In the genomic region with DNA sequence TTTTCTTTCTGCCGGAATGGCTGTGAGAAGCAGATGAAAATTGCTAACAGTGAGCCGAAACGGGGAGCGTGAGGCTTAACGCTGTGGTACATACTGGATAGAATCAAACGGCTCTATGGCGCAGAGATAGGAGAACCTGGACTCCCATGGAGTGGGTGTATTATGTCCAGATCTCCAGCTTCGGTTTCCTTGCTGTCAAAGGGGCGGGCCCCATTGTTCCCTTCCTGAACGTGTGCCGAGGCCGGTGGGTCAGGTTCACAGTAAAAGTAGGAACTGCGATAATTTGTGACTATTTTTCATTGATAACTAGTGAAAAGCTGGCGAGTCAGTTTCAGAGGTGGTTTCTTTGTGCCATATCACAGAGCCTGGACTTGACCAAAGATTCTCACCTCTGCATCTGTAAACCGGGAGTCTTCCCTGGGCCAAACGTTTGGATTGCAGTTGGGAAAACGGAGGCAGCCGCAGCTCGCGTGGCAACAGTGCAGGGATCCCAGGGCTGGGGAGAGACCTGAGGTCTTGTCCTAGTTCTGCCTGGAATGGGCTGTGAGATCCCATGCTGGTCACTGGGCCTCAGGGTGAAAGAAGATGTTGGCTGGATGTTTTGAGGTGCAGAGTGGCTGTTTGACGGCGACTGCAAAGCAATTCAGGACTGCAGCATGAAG, we compare ENCODE assay signal across 8 cellular contexts. TPM values are rescaled to one million over a fixed set of nuclear protein-coding genes. Genes with fewer than 3 reads are reported as not detected.
DNase-seq lines count a peak whose midpoint lies in the region; ATAC-seq and TF ChIP-seq lines count a peak whose summit lies in the region.

No MANE protein-coding gene starts in this region.

- no peaks in the 10 kb centered on the region for H3K4me1 ChIP-seq in H9 (ENCODE audit: insufficient read depth, low read length)

- TF ChIP-seq CTCF in H9 (conservative IDR thresholded peaks at IDR 0.05) = no peak
- TF ChIP-seq CTCF in foreskin fibroblast (IDR thresholded peaks at IDR 0.05; ENCODE audit: low read depth, low read length) = no peak

- peaks cover 7% of the 10 kb centered on the region for H3K79me1 ChIP-seq in H9 (ENCODE audit: insufficient read depth, low read depth, low read length, poor library complexity, severe bottlenecking)

- H3K18ac ChIP-seq in H9 (ENCODE audit: insufficient read length, low read depth, low read length) = peak overlapping the region; percentile 71

- H3K56ac ChIP-seq in H9 (ENCODE audit: insufficient read length, low read depth, low read length) = no peak overlapping the region

- no peaks in the 10 kb centered on the region for H3K9me3 ChIP-seq in H9 (ENCODE audit: control insufficient read depth, low read depth, low read length)

- H3K23me2 ChIP-seq in H9 (ENCODE audit: insufficient read length, low read depth, low read length, poor library complexity, severe bottlenecking) = peaks cover 4% of the 10 kb centered on the region

- CTCF ChIA-PET in T-cell (lab: Charles Lee) = interaction anchor here in 1 of 2 donors (1.4 to 3.0 kb wide), 4 partner anchors 11 to 86 kb away, joined by 4 to 139 read pairs (median 10); a partner anchor contains a TSS

- peaks cover 16% of the 10 kb centered on the region; the same call in 1 of the 2 replicates for H3K79me2 ChIP-seq in H9 (ENCODE audit: insufficient read depth, low read length)

- H2AFZ ChIP-seq in H9 (ENCODE audit: low read length) = no peak overlapping the region

- peak overlapping the region; percentile 100 for H3K4me2 ChIP-seq in H9 (ENCODE audit: insufficient read depth, insufficient read length, low read length)

- H4K91ac ChIP-seq in H9 (ENCODE audit: insufficient read length, low read depth, low read length) = no peak overlapping the region

- no peak overlapping the region for H2BK120ac ChIP-seq in H9 (ENCODE audit: low read depth, low read length, poor library complexity, severe bottlenecking)

- H3K9ac ChIP-seq in H9 (ENCODE audit: extremely low read depth, insufficient read length, low read length) = peak overlapping the region; percentile 99

- H3K27me3 ChIP-seq in H9 (ENCODE audit: insufficient read depth, low read length) = no peaks in the 10 kb centered on the region

- H3K36me3 Mint-ChIP-seq in H9 (ENCODE audit: insufficient read depth in 1 of 3, low read depth in 3 of 3) (peaks cover 40 to 60% (median 50%) of the 10 kb centered on the region in 3 experiments), T-cell (peaks cover 25% of the 10 kb centered on the region)

- no peaks in the 10 kb centered on the region for H4K20me1 ChIP-seq in H9 (ENCODE audit: control insufficient read depth, insufficient read depth, insufficient read length)

- no peak overlapping the region for H4K5ac ChIP-seq in H9 (ENCODE audit: insufficient read length, low read depth, low read length)

- peak overlapping the region; percentile 81 to 98 for H3K4me3 ChIP-seq in foreskin fibroblast (ENCODE audit: low read depth in 1 of 2, low read length in 2 of 2)
- H3K4me3 ChIP-seq in skeletal muscle cell (ENCODE audit: low read depth, low read length) = peak overlapping the region; percentile 100

- peak overlapping the region; percentile 91 for H3K14ac ChIP-seq in H9 (ENCODE audit: insufficient read depth, low read length)

- no peak overlapping the region for H2AK5ac ChIP-seq in H9 (ENCODE audit: insufficient read length, low read length)

- H3K4me3 Mint-ChIP-seq in H9 = peak overlapping the region; percentile 99 to 100
- H3K4me3 Mint-ChIP-seq in T-cell = peak overlapping the region; percentile 88 to 100 (median 90)

- POLR2A ChIA-PET in T-cell (lab: Charles Lee) = interaction anchor here in 1 of 2 donors (0.6 kb wide), 1 partner anchor 16 kb away, joined by 6 read pairs; no protein-coding TSS in a partner anchor

- peak overlapping the region; percentile 13; the same call in 1 of the 2 replicates for H3K4ac ChIP-seq in H9 (ENCODE audit: low read depth, low read length)

- H2BK15ac ChIP-seq in H9 (ENCODE audit: low read depth, low read length) = no peak overlapping the region

- peaks cover 13 to 26% of the 10 kb centered on the region in 2 experiments for H3K4me1 Mint-ChIP-seq in H9
- peaks cover 23 to 39% (median 29%) of the 10 kb centered on the region in 3 donors for H3K4me1 Mint-ChIP-seq in T-cell

- peaks cover 2% of the 10 kb centered on the region for H3K27me3 Mint-ChIP-seq in H9 (ENCODE audit: low read depth)
- no peaks in the 10 kb centered on the region for H3K27me3 Mint-ChIP-seq in T-cell

- H3K9me3 Mint-ChIP-seq in H9 = peaks cover 0 to 2% of the 10 kb centered on the region in 2 experiments; a peak in 2 of 5 replicates
- H3K9me3 Mint-ChIP-seq in T-cell = no peaks in the 10 kb centered on the region

- H3T11ph ChIP-seq in H9 (ENCODE audit: low read length) = no peak overlapping the region

- no peak for ATAC-seq in T-cell (replicated peaks in 1 of 4)

- no peak overlapping the region for H2BK5ac ChIP-seq in H9 (ENCODE audit: insufficient read length, low read length)

- no peak overlapping the region for H3K23ac ChIP-seq in H9 (ENCODE audit: insufficient read length, low read depth, low read length)

- H3K27ac ChIP-seq in H9 (ENCODE audit: insufficient read length, low read depth, low read length) = peak overlapping the region; percentile 37

- no CpG with 5 or more reads among the region's 22 CpGs for WGBS in H9 (ENCODE audit: extremely low coverage, insufficient read length, low lambda C conversion rate)

- DNase-seq in H9 = no peak
- no peak for DNase-seq in T-cell
- no peak for DNase-seq in foreskin fibroblast
- DNase-seq in skeletal muscle cell (ENCODE audit: low read depth) = no peak
- no peak for DNase-seq in SKM-1 (lab: John Stamatoyannopoulos, UW; ENCODE audit: unreplicated experiment)
- no peak for DNase-seq in COR-L47 (lab: John Stamatoyannopoulos, UW)
- no peak for DNase-seq in NCI-H2227 (lab: John Stamatoyannopoulos, UW; ENCODE audit: unreplicated experiment)
- no peak for DNase-seq in activated CD4-positive, alpha-beta T cell treated with anti-CD3 and anti-CD28 coated beads for 1 hour

- no peak overlapping the region for H2BK20ac ChIP-seq in H9 (ENCODE audit: low read depth, low read length, poor library complexity, severe bottlenecking)

- H2BK12ac ChIP-seq in H9 (ENCODE audit: insufficient read length, low read depth, low read length) = no peak overlapping the region

- H3K27ac Mint-ChIP-seq in H9 = peak overlapping the region; percentile 96 to 99 (median 97); a peak in 6 of 7 replicates
- peak overlapping the region; percentile 91 to 98 for H3K27ac Mint-ChIP-seq in T-cell

- no peak overlapping the region for H4K8ac ChIP-seq in H9 (replicated peaks; ENCODE audit: insufficient read length, low read depth, low read length)

RNA-seq across cellular contexts. Expression of a gene that starts 0.8 kb away (rescaled TPM):
- 2,837 and 2,851 TPM in 2 replicates for total RNA-seq in H9 (2021)
- total RNA-seq in T-cell = 1,000 to 10,000 TPM; 3,000 to 4,207 (median 4,048) TPM

RNA-seq across cellular contexts. Expression of a gene that starts 11.3 kb away (rescaled TPM):
- total RNA-seq in H9 (2021) (1.7 and 1.8 TPM in 2 replicates), T-cell (1 to 10 TPM; 2.1 to 5.7 (median 3.5) TPM)

RNA-seq across cellular contexts. Expression of a gene that starts 12.7 kb away (rescaled TPM):
- total RNA-seq in H9 (2021) (3.3 and 3.5 TPM in 2 replicates), T-cell (100 to 1,000 TPM; 120 to 224 (median 127) TPM)

RNA-seq across cellular contexts. Expression of a gene that starts 39.1 kb away (rescaled TPM):
- total RNA-seq in H9 (2021) (0.61 and 0.63 TPM in 2 replicates), T-cell (1 to 10 TPM; 4.3 to 8.9 (median 5.4) TPM)

Comparison
In these comparisons a context has a peak if more than half of its experiments do, and no peak if none do; other contexts are left out.
1. RNA of a gene that starts 12.7 kb away (total RNA-seq): 120 to 224 TPM in T-cell; 3.3 to 3.5 TPM in H9; every median in the first group is over 10 times any median in the second.